Comparison of ENCODE assay signal across 10 cellular contexts in genomic region chr7:7564323-7564780, GRCh38. TPM values are rescaled to one million over a fixed set of nuclear protein-coding genes. Genes with fewer than 3 reads are reported as not detected.
DNase-seq lines count a peak whose midpoint lies in the region; ATAC-seq and TF ChIP-seq lines count a peak whose summit lies in the region.
"Had no signal": no experiment of that assay in that cellular context is flagged by ENCODE, and none has a peak within 500 bp of the region (broad histone marks: within the 10 kb centered on the region; RNA-seq: fewer than 3 reads in every experiment).

No MANE protein-coding gene starts in this region.

- TF ChIP-seq CTCF in BJ (IDR thresholded peaks at IDR 0.05; ENCODE audit: insufficient read depth, low read depth, low read length), result no peak
- no peak for TF ChIP-seq CTCF in astrocyte of the spinal cord (IDR thresholded peaks at IDR 0.05; ENCODE audit: low read depth, low read length)
- TF ChIP-seq CTCF in ascending aorta (IDR thresholded peaks at IDR 0.05), result no peak

- H3K36me3 Mint-ChIP-seq in activated CD4-positive, alpha-beta T cell treated with anti-CD3 and anti-CD28 coated beads, Interleukin-2, amount 10 ng/mL, durations not matched to agents 7 days and 5 days (ENCODE audit: low read depth), result peaks cover 12% of the 10 kb centered on the region

- in situ Hi-C loops in astrocyte of the spinal cord (cut with HindIII; ENCODE audit: low sequenced_read_pairs), result no loop called here

- H3K9me3 Mint-ChIP-seq in activated CD4-positive, alpha-beta T cell treated with anti-CD3 and anti-CD28 coated beads, Interleukin-2, amount 10 ng/mL, durations not matched to agents 7 days and 5 days, result peaks cover 7% of the 10 kb centered on the region

- peaks cover 4% of the 10 kb centered on the region for H3K27me3 Mint-ChIP-seq in activated CD4-positive, alpha-beta T cell treated with anti-CD3 and anti-CD28 coated beads, Interleukin-2, amount 10 ng/mL, durations not matched to agents 7 days and 5 days

- peaks cover 5 to 12% of the 10 kb centered on the region in 2 donors for H3K4me1 ChIP-seq in ascending aorta

- H3K27me3 ChIP-seq in BJ (ENCODE audit: control insufficient read depth, insufficient read depth, low read length) (no peaks in the 10 kb centered on the region), ascending aorta (no peaks in the 10 kb centered on the region)
- H3K27me3 ChIP-seq: spleen had no signal

- no peak overlapping the region for H3K27ac Mint-ChIP-seq in activated CD4-positive, alpha-beta T cell treated with anti-CD3 and anti-CD28 coated beads, Interleukin-2, amount 10 ng/mL, durations not matched to agents 7 days and 5 days

- H3K9me3 ChIP-seq in ascending aorta, result no peaks in the 10 kb centered on the region

- no peak for ATAC-seq in HG03280 (IDR thresholded peaks at IDR 0.05; ENCODE audit: unreplicated experiment)

- POLR2A ChIA-PET in BJ (lab: Charles Lee), result no interaction called here
- POLR2A ChIA-PET in activated CD4-positive, alpha-beta T cell treated with anti-CD3 and anti-CD28 coated beads, Interleukin-2, amount 10 ng/mL, durations not matched to agents 7 days and 5 days (lab: Charles Lee), result no interaction called here

- H3K36me3 ChIP-seq in BJ (ENCODE audit: control insufficient read depth, insufficient read depth, low read length), result no peaks in the 10 kb centered on the region
- no peaks in the 10 kb centered on the region for H3K36me3 ChIP-seq in ascending aorta
- H3K36me3 ChIP-seq: spleen had no signal

- no peak overlapping the region for H3K4me3 Mint-ChIP-seq in activated CD4-positive, alpha-beta T cell treated with anti-CD3 and anti-CD28 coated beads, Interleukin-2, amount 10 ng/mL, durations not matched to agents 7 days and 5 days

- intact Hi-C loops in ascending aorta (cut with DNase I), result loop anchor here (10.0 kb wide), 2 partner anchors 460 to 860 kb away; partner anchors contain the start of gene ZNF12

- peaks cover 20% of the 10 kb centered on the region for H3K4me1 Mint-ChIP-seq in activated CD4-positive, alpha-beta T cell treated with anti-CD3 and anti-CD28 coated beads, Interleukin-2, amount 10 ng/mL, durations not matched to agents 7 days and 5 days

- H3K27ac ChIP-seq in ascending aorta, result no peak overlapping the region

- CTCF ChIA-PET in BJ (lab: Yijun Ruan, JAX), result interaction anchor here (0.5 to 1.3 kb wide), 3 partner anchors 10 to 139 kb away, joined by 3 read pairs; no protein-coding TSS in a partner anchor
- CTCF ChIA-PET in activated CD4-positive, alpha-beta T cell treated with anti-CD3 and anti-CD28 coated beads, Interleukin-2, amount 10 ng/mL, durations not matched to agents 7 days and 5 days (lab: Charles Lee), result interaction anchor here (1.2 kb wide), 1 partner anchor 21 kb away, joined by 3 read pairs; no protein-coding TSS in a partner anchor

- H3K4me3 ChIP-seq in BJ (ENCODE audit: low read depth, low read length) (no peak overlapping the region), astrocyte of the spinal cord (ENCODE audit: low read depth, low read length) (no peak overlapping the region), ascending aorta (no peak overlapping the region)
- H3K4me3 ChIP-seq: spleen had no signal

- DNase-seq in BJ (ENCODE audit: low read depth) (peak; percentile 75), M059J (ENCODE audit: low read depth) (peak; percentile 98), astrocyte of the spinal cord (ENCODE audit: low read depth, low spot score) (peak; percentile 52), kidney tubule cell (ENCODE audit: low spot score) (peak; percentile 97), ascending aorta (ENCODE audit: low spot score in 2 of 2) (no peak)
- no peak for DNase-seq in activated CD4-positive, alpha-beta T cell treated with anti-CD3 and anti-CD28 coated beads, Interleukin-2, amount 10 ng/mL, durations not matched to agents 7 days and 5 days
- DNase-seq in activated CD4-positive, alpha-beta T cell treated with anti-CD3 and anti-CD28 coated beads for 4 hours, result no peak
- DNase-seq: spleen had no signal

RNA-seq across cellular contexts. Expression of gene MIOS, which starts 2.3 kb away (rescaled TPM):
- polyA plus RNA-seq in BJ (2011; rRNA removed), result 11.8 and 21.8 TPM in 2 replicates
- 14.3 and 16.1 TPM in 2 replicates for polyA minus RNA-seq in BJ (2011; rRNA and poly(A)+ RNA removed)
- 17.5 and 31.6 TPM in 2 replicates for total RNA-seq in M059J (2014; rRNA removed; shearing (Covaris generic))
- total RNA-seq in ascending aorta, result 14.6 TPM
- total RNA-seq in activated CD4-positive, alpha-beta T cell treated with anti-CD3 and anti-CD28 coated beads, Interleukin-2, amount 10 ng/mL, durations not matched to agents 7 days and 5 days, result 10 to 100 TPM; 24.8 to 25.4 TPM

RNA-seq across cellular contexts. Expression of gene COL28A1, which starts 28.7 kb away (rescaled TPM):
- polyA plus RNA-seq in BJ (2011; rRNA removed), result 0.04 and 0.11 TPM in 2 replicates
- 0.09 and 0.21 TPM in 2 replicates for polyA minus RNA-seq in BJ (2011; rRNA and poly(A)+ RNA removed)
- not detected in 2 replicates for total RNA-seq in M059J (2014; rRNA removed; shearing (Covaris generic))
- total RNA-seq in ascending aorta, result 0.11 TPM
- total RNA-seq in activated CD4-positive, alpha-beta T cell treated with anti-CD3 and anti-CD28 coated beads, Interleukin-2, amount 10 ng/mL, durations not matched to agents 7 days and 5 days, result not detected
- total RNA-seq: lung microvascular endothelial cell had no signal

Comparison
In these comparisons a context has a peak if more than half of its experiments do, and no peak if none do; other contexts are left out.
1. DNase-seq: peak in BJ (single experiment), M059J (single experiment), astrocyte of the spinal cord (single experiment) and kidney tubule cell (single experiment); none in ascending aorta (0 of 2), activated CD4-positive, alpha-beta T cell treated with anti-CD3 and anti-CD28 coated beads, Interleukin-2, amount 10 ng/mL, durations not matched to agents 7 days and 5 days (single experiment) and activated CD4-positive, alpha-beta T cell treated with anti-CD3 and anti-CD28 coated beads for 4 hours (0 of 2).